9 cellular contexts compared by ENCODE assay signal in the genomic region with DNA sequence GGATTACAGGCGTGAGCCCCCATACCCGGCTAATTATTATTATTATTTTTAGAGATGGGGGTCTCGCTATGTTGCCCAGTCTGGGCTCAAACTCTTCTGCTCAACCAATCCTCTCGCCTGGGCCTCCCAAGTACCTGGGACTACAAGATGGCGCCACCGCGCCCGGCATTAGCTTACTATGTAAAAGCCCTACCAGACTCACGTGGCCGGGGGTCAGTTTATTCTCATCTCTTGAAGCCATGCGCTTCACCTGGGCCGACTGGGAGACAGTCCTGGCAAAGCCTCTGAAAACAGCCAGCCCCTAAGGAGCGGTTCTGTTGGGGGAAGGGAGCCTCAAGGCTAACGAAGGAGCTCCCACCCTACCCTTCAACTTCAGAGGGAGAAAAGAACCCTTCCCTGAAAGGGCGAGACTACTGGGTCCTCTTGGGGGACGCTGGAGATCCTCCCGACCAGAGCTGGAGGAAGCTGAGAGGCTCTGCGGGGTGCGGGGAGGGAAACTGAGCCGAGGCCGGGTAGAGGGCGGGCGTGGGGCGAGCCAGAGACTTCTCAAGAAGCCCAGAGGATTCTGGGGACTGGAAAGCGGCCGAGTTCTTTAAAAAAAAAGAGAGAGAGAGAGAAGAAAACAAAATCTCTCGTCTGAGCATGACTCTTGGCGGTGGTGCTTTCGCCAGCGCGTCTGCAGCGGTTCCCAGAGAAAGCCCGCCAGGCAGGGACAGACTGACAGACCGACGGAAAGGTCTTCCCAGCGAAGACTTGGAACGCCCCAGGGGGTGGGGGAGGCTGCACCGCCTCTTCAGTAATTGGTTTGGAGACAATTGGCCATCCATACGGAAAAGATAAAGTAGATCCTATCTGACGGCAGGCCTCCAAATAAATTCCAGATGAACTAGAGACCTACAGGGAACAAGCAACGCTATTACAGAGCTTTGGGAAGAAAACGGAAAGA. TPM values are rescaled to one million over a fixed set of nuclear protein-coding genes. Genes with fewer than 3 reads are reported as not detected.
A peak's percentile ranks its signal among the peaks of the same experiment; 100 is the strongest.
DNase-seq lines count a peak whose midpoint lies in the region; ATAC-seq and TF ChIP-seq lines count a peak whose summit lies in the region.
"Had no signal": no experiment of that assay in that cellular context is flagged by ENCODE, and none has a peak within 500 bp of the region (broad histone marks: within the 10 kb centered on the region; RNA-seq: fewer than 3 reads in every experiment).

No MANE protein-coding gene starts in this region.

- H3K4me1 Mint-ChIP-seq in activated T-cell treated with anti-CD3 and anti-CD28 coated beads, Interleukin-2, amount 50 U/mL, for 72 hours (ENCODE audit: low read depth): peaks cover 29% of the 10 kb centered on the region
- peaks cover 20% of the 10 kb centered on the region for H3K4me1 Mint-ChIP-seq in mesothelial cell of epicardium
- peaks cover 17% of the 10 kb centered on the region for H3K4me1 Mint-ChIP-seq in activated CD4-positive, alpha-beta T cell treated with anti-CD3 and anti-CD28 coated beads for 36 hours

- POLR2A ChIA-PET in activated CD4-positive, alpha-beta T cell treated with anti-CD3 and anti-CD28 coated beads for 36 hours (lab: Charles Lee): interaction anchor here (0.6 kb wide), 1 partner anchor 10 kb away, joined by 6 read pairs; no protein-coding TSS in a partner anchor

- 24% methylated on average over 42 of the region's 42 CpGs for WGBS in urinary bladder

- TF ChIP-seq CTCF in epithelial cell of esophagus (IDR thresholded peaks at IDR 0.05; ENCODE audit: insufficient read depth, low read depth, low read length, missing control alignments): no peak
- no peak for TF ChIP-seq CTCF in mesothelial cell of epicardium (IDR thresholded peaks at IDR 0.05; ENCODE audit: unreplicated experiment)

- CTCF ChIA-PET in activated CD4-positive, alpha-beta T cell treated with anti-CD3 and anti-CD28 coated beads for 36 hours (lab: Charles Lee): interaction anchor here (0.6 to 0.7 kb wide), 2 partner anchors 10 to 75 kb away, joined by 3 to 4 read pairs; no protein-coding TSS in a partner anchor

- intact Hi-C loops in activated CD4-positive, alpha-beta T cell treated with anti-CD3 and anti-CD28 coated beads for 36 hours (cut with DNase I, micrococcal nuclease): no loop called here

- H3K4me3 ChIP-seq in epithelial cell of esophagus (ENCODE audit: low read length): peak overlapping the region; percentile 13
- H3K4me3 ChIP-seq in urinary bladder (ENCODE audit: low read depth, low read length): peak overlapping the region; percentile 8

- no peaks in the 10 kb centered on the region for H3K36me3 ChIP-seq in urinary bladder (ENCODE audit: insufficient read depth)

- H3K9me3 Mint-ChIP-seq in activated T-cell treated with anti-CD3 and anti-CD28 coated beads, Interleukin-2, amount 50 U/mL, for 72 hours: peaks cover 0 to 5% of the 10 kb centered on the region in 2 donors
- H3K9me3 Mint-ChIP-seq in mesothelial cell of epicardium: peaks cover 6% of the 10 kb centered on the region
- no peaks in the 10 kb centered on the region for H3K9me3 Mint-ChIP-seq in activated CD4-positive, alpha-beta T cell treated with anti-CD3 and anti-CD28 coated beads for 36 hours (ENCODE audit: low read depth)

- no peaks in the 10 kb centered on the region for H3K36me3 Mint-ChIP-seq in activated T-cell treated with anti-CD3 and anti-CD28 coated beads, Interleukin-2, amount 50 U/mL, for 72 hours (ENCODE audit: insufficient read depth in 2 of 2)
- H3K36me3 Mint-ChIP-seq in mesothelial cell of epicardium: no peaks in the 10 kb centered on the region
- no peaks in the 10 kb centered on the region for H3K36me3 Mint-ChIP-seq in activated CD4-positive, alpha-beta T cell treated with anti-CD3 and anti-CD28 coated beads for 36 hours (ENCODE audit: low read depth)

- peak overlapping the region; percentile 3 to 63 for H3K4me3 Mint-ChIP-seq in activated T-cell treated with anti-CD3 and anti-CD28 coated beads, Interleukin-2, amount 50 U/mL, for 72 hours
- peak overlapping the region; percentile 57 for H3K4me3 Mint-ChIP-seq in mesothelial cell of epicardium
- H3K4me3 Mint-ChIP-seq in activated CD4-positive, alpha-beta T cell treated with anti-CD3 and anti-CD28 coated beads for 36 hours: no peak overlapping the region

- peaks cover 38% of the 10 kb centered on the region for H3K27me3 Mint-ChIP-seq in activated T-cell treated with anti-CD3 and anti-CD28 coated beads, Interleukin-2, amount 50 U/mL, for 72 hours (ENCODE audit: low read depth)
- H3K27me3 Mint-ChIP-seq in mesothelial cell of epicardium (ENCODE audit: low read depth): peaks cover under 1% of the 10 kb centered on the region
- peaks cover 5% of the 10 kb centered on the region for H3K27me3 Mint-ChIP-seq in activated CD4-positive, alpha-beta T cell treated with anti-CD3 and anti-CD28 coated beads for 36 hours

- no peak for DNase-seq in activated T-cell treated with anti-CD3 and anti-CD28 coated beads, Interleukin-2, amount 50 U/mL, for 72 hours
- no peak for DNase-seq in activated T-cell treated with anti-CD3 and anti-CD28 coated beads, Interleukin-2, amount 50 U/mL, for 1 hour
- no peak for DNase-seq in epithelial cell of esophagus (ENCODE audit: low read depth)
- peak in 1 of 2 experiments; percentile 48 for DNase-seq in mesothelial cell of epicardium (ENCODE audit: low spot score in 2 of 2, unreplicated experiment in 2 of 2)
- DNase-seq in 8988T: no peak
- no peak for DNase-seq in activated CD4-positive, alpha-beta T cell treated with anti-CD3 and anti-CD28 coated beads for 36 hours

- no peak overlapping the region for H3K27ac Mint-ChIP-seq in activated T-cell treated with anti-CD3 and anti-CD28 coated beads, Interleukin-2, amount 50 U/mL, for 72 hours
- H3K27ac Mint-ChIP-seq in mesothelial cell of epicardium: peak overlapping the region; percentile 71
- H3K27ac Mint-ChIP-seq in activated CD4-positive, alpha-beta T cell treated with anti-CD3 and anti-CD28 coated beads for 36 hours: no peak overlapping the region

- no peak for ATAC-seq in activated T-cell treated with anti-CD3 and anti-CD28 coated beads, Interleukin-2, amount 50 U/mL, for 72 hours (replicated peaks in 1 of 2)
- no peak for ATAC-seq in HG02884 (IDR thresholded peaks at IDR 0.05; ENCODE audit: unreplicated experiment)
- no peak for ATAC-seq in activated CD4-positive, alpha-beta T cell treated with anti-CD3 and anti-CD28 coated beads for 36 hours

- no peaks in the 10 kb centered on the region for H3K4me1 ChIP-seq in urinary bladder (ENCODE audit: insufficient read depth)

- peak overlapping the region; percentile 67 for H3K27ac ChIP-seq in urinary bladder (ENCODE audit: low read depth)
- H3K27ac ChIP-seq: C4-2B had no signal

RNA-seq across cellular contexts. Expression of a gene that starts 5.6 kb away (rescaled TPM):
- total RNA-seq in activated T-cell treated with anti-CD3 and anti-CD28 coated beads, Interleukin-2, amount 50 U/mL, for 72 hours: 10 to 100 TPM in 1 of 2 donors, 1 to 10 TPM in 1; 8.1 to 11.2 TPM
- total RNA-seq in mesothelial cell of epicardium: 30.6 to 33.7 TPM (median 33.4 TPM) in 3 replicates
- 17.3 TPM for total RNA-seq in urinary bladder
- 38.4 TPM for polyA plus RNA-seq in urinary bladder
- 1 to 10 TPM; 9.0 to 9.2 TPM for total RNA-seq in activated CD4-positive, alpha-beta T cell treated with anti-CD3 and anti-CD28 coated beads for 36 hours

RNA-seq across cellular contexts. Expression of a gene that starts 23.3 kb away (rescaled TPM):
- total RNA-seq in activated T-cell treated with anti-CD3 and anti-CD28 coated beads, Interleukin-2, amount 50 U/mL, for 72 hours: 1 to 10 TPM; 1.2 to 1.9 TPM
- total RNA-seq in mesothelial cell of epicardium (35.9 to 38.2 TPM (median 37.8 TPM) in 3 replicates), urinary bladder (15.7 TPM)
- 46.0 TPM for polyA plus RNA-seq in urinary bladder
- total RNA-seq in activated CD4-positive, alpha-beta T cell treated with anti-CD3 and anti-CD28 coated beads for 36 hours: under 1 TPM; 0.73 to 0.97 TPM

RNA-seq across cellular contexts. Expression of a gene that starts 28.2 kb away (rescaled TPM):
- total RNA-seq in activated T-cell treated with anti-CD3 and anti-CD28 coated beads, Interleukin-2, amount 50 U/mL, for 72 hours: under 1 TPM in 1 of 2 donors, not detected in 1; 0.83 TPM
- 2.0 to 2.3 TPM (median 2.1 TPM) in 3 replicates for total RNA-seq in mesothelial cell of epicardium
- total RNA-seq in urinary bladder: 1.6 TPM
- polyA plus RNA-seq in urinary bladder: 3.6 TPM
- total RNA-seq in activated CD4-positive, alpha-beta T cell treated with anti-CD3 and anti-CD28 coated beads for 36 hours: under 1 TPM; 0.18 to 0.37 TPM

RNA-seq across cellular contexts. Expression of a gene that starts 28.9 kb away (rescaled TPM):
- 1 to 10 TPM in 1 of 2 donors, under 1 TPM in 1; 0.53 to 1.3 TPM for total RNA-seq in activated T-cell treated with anti-CD3 and anti-CD28 coated beads, Interleukin-2, amount 50 U/mL, for 72 hours
- 20.5 to 23.1 TPM (median 20.9 TPM) in 3 replicates for total RNA-seq in mesothelial cell of epicardium
- total RNA-seq in urinary bladder: 14.6 TPM
- 20.1 TPM for polyA plus RNA-seq in urinary bladder
- total RNA-seq in activated CD4-positive, alpha-beta T cell treated with anti-CD3 and anti-CD28 coated beads for 36 hours: 1 to 10 TPM; 1.2 to 1.4 TPM

RNA-seq across cellular contexts. Expression of a gene that starts 44.0 kb away (rescaled TPM):
- total RNA-seq in activated T-cell treated with anti-CD3 and anti-CD28 coated beads, Interleukin-2, amount 50 U/mL, for 72 hours: 10 to 100 TPM; 42.3 to 51.5 TPM
- total RNA-seq in mesothelial cell of epicardium (35.0 to 42.9 TPM (median 38.4 TPM) in 3 replicates), urinary bladder (15.2 TPM)
- polyA plus RNA-seq in urinary bladder: 42.9 TPM
- total RNA-seq in activated CD4-positive, alpha-beta T cell treated with anti-CD3 and anti-CD28 coated beads for 36 hours: 100 to 1,000 TPM in 1 of 2 experiments, 10 to 100 TPM in 1; 76.1 to 102 TPM
